In the genomic region with DNA sequence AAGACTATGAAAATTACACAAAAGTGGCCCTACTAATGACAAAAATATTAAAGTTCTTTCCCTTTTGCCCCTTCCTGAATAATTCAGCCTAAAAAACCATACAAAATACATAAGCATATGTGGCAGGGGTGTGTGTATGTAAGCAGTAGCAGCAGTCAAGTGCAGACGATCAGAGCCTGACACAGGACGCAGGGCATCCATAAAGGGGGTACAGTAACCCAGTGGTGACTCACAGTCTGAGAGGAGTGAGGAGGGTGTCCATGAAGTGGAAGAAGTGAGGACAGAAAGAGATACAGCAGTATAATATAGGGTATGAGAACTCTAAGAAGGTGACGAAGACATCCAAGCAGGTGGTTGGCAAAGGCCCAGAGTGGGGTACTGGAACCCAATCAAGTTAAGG, we compare ENCODE assay signal across 9 cellular contexts.
"Had no signal": no experiment of that assay in that cellular context is flagged by ENCODE, and none has a peak within 500 bp of the region (broad histone marks: within the 10 kb centered on the region; RNA-seq: fewer than 3 reads in every experiment).

No MANE protein-coding gene starts in this region.

- H3K9me3 ChIP-seq: HAP-1 had no signal

- H3K9ac ChIP-seq: GM23248 had no signal

- H3K4me1 ChIP-seq: HAP-1 had no signal

- H3K27ac Mint-ChIP-seq: HFFc6 had no signal

- H3K27ac ChIP-seq: GM23248, HL-60 had no signal

- H2AFZ ChIP-seq: GM23248 had no signal

- FAIRE-seq: K562 had no signal

- H3K9me3 Mint-ChIP-seq: HFFc6 had no signal

- DNase-seq: GM23248, GOT3, H7, HFFc6, IMR-90 had no signal

- ATAC-seq: HCT116, K562 had no signal

- H3K4me3 ChIP-seq: GM23248, HAP-1, K562 had no signal

- H3K4me3 Mint-ChIP-seq: HFFc6 had no signal
